14 cellular contexts compared by ENCODE assay signal in genomic region chr17:56903560-56903959, GRCh38. TPM values are rescaled to one million over a fixed set of nuclear protein-coding genes. Genes with fewer than 3 reads are reported as not detected.
DNase-seq lines count a peak whose midpoint lies in the region; ATAC-seq and TF ChIP-seq lines count a peak whose summit lies in the region.
"Had no signal": no experiment of that assay in that cellular context is flagged by ENCODE, and none has a peak within 500 bp of the region (broad histone marks: within the 10 kb centered on the region; RNA-seq: fewer than 3 reads in every experiment).

No MANE protein-coding gene starts in this region.

- ATAC-seq in RWPE2 (ENCODE audit: low read depth) (no peak), sciatic nerve (no peak), GM21515 (IDR thresholded peaks at IDR 0.05; ENCODE audit: unreplicated experiment) (no peak), GM18858 (IDR thresholded peaks at IDR 0.05; ENCODE audit: unreplicated experiment) (no peak), HG03439 (IDR thresholded peaks at IDR 0.05; ENCODE audit: unreplicated experiment) (no peak)

- no peaks in the 10 kb centered on the region for H3K27me3 ChIP-seq in RWPE2 (ENCODE audit: insufficient read depth, poor library complexity, severe bottlenecking)
- H3K27me3 ChIP-seq: BE2C had no signal

- no peaks in the 10 kb centered on the region for H3K9me3 ChIP-seq in RWPE2 (ENCODE audit: severe bottlenecking)
- H3K9me3 ChIP-seq: BE2C, Caco-2, HAP-1 had no signal

- no peak overlapping the region for H3K4me3 ChIP-seq in RWPE2 (ENCODE audit: severe bottlenecking)
- H3K4me3 ChIP-seq: GM23248, HAP-1 had no signal

- H3K27ac ChIP-seq in RWPE2 (ENCODE audit: poor library complexity, severe bottlenecking) (peak overlapping the region; percentile 66), epithelial cell of prostate (peak overlapping the region; percentile 46)
- H3K27ac ChIP-seq: KMS-11 had no signal

- TF ChIP-seq CTCF in RWPE2 (IDR thresholded peaks at IDR 0.05; ENCODE audit: poor library complexity, severe bottlenecking), result no peak

- H3K4me1 ChIP-seq in RWPE2 (ENCODE audit: insufficient read depth, poor library complexity, severe bottlenecking), result peaks cover 13% of the 10 kb centered on the region
- H3K4me1 ChIP-seq: BE2C, Caco-2, HAP-1 had no signal

- intact Hi-C loops in sciatic nerve (cut with DNase I), result no loop called here

- peaks cover 100% of the 10 kb centered on the region for H3K36me3 ChIP-seq in RWPE2 (ENCODE audit: low read depth)

- no peak for DNase-seq in RWPE2 (ENCODE audit: low spot score)
- no peak for DNase-seq in epithelial cell of prostate (ENCODE audit: low read depth, low spot score)
- peak; percentile 30 for DNase-seq in sciatic nerve (ENCODE audit: low spot score)
- DNase-seq: ACHN; BE2C; C1 segment of cervical spinal cord; CD4-positive, alpha-beta T cell; GM23248 had no signal

RNA-seq across cellular contexts. Expression of gene TRIM25, which starts 10.3 kb away (rescaled TPM):
- total RNA-seq in sciatic nerve, result 51.5 TPM

RNA-seq across cellular contexts. Expression of gene COIL, which starts 57.3 kb away (rescaled TPM):
- 13.7 TPM for total RNA-seq in sciatic nerve
